In genomic region chrX:47145408-47146120, GRCh38 we compare ENCODE assay signal across 8 cellular contexts.
DNase-seq lines count a peak whose midpoint lies in the region; ATAC-seq and TF ChIP-seq lines count a peak whose summit lies in the region.

No MANE protein-coding gene starts in this region.

- TF ChIP-seq CTCF in astrocyte of the spinal cord (IDR thresholded peaks at IDR 0.05; ENCODE audit: low read depth, low read length), result no peak

- in situ Hi-C loops in astrocyte of the spinal cord (cut with HindIII; ENCODE audit: low sequenced_read_pairs), result no loop called here

- H3K9me3 ChIP-seq in KOPT-K1 (ENCODE audit: insufficient read depth, low read length, poor library complexity, severe bottlenecking), result peaks cover 4% of the 10 kb centered on the region
- H3K9me3 ChIP-seq in stomach smooth muscle (ENCODE audit: control insufficient read depth in 2 of 2, low read length in 2 of 2), result no peaks in the 10 kb centered on the region

- peaks cover 42% of the 10 kb centered on the region for H3K36me3 ChIP-seq in KOPT-K1 (ENCODE audit: insufficient read depth, low read length)
- H3K36me3 ChIP-seq in stomach smooth muscle (ENCODE audit: control insufficient read depth in 2 of 2, insufficient read depth in 2 of 2, low read length in 2 of 2), result peaks cover 0 to 9% of the 10 kb centered on the region in 2 donors

- peaks cover 0 to 8% of the 10 kb centered on the region in 2 donors for H3K27me3 ChIP-seq in stomach smooth muscle (ENCODE audit: control insufficient read depth in 1 of 2, insufficient read depth in 2 of 2, low read length in 2 of 2)

- H3K9ac ChIP-seq in stomach smooth muscle (ENCODE audit: low read length in 2 of 2), result peak overlapping the region; percentile 72 to 84

- peak overlapping the region; percentile 78 for H3K4me3 ChIP-seq in astrocyte of the spinal cord (ENCODE audit: low read depth, low read length)
- peak overlapping the region; percentile 67 to 79 for H3K4me3 ChIP-seq in stomach smooth muscle (ENCODE audit: low read length in 2 of 2)

- H3K27ac ChIP-seq in KOPT-K1 (ENCODE audit: low read depth, low read length, poor library complexity, severe bottlenecking) (peak overlapping the region; percentile 94), stomach smooth muscle (ENCODE audit: low read length) (peak overlapping the region; percentile 90)

- H3K4me1 ChIP-seq in stomach smooth muscle (ENCODE audit: control insufficient read depth, insufficient read depth, low read length), result peaks cover 24% of the 10 kb centered on the region

- peak; percentile 38 for DNase-seq in COLO829 (ENCODE audit: low spot score)
- no peak for DNase-seq in astrocyte of the spinal cord (ENCODE audit: low read depth, low spot score)
- DNase-seq in iPS-NIHi7 (ENCODE audit: extremely low spot score), result peak; percentile 48
- DNase-seq in EL, result no peak

- peak; percentile 25 for ATAC-seq in GM21381 (IDR thresholded peaks at IDR 0.05; ENCODE audit: unreplicated experiment)
- ATAC-seq in GM21529 (IDR thresholded peaks at IDR 0.05; ENCODE audit: unreplicated experiment), result no peak

Comparison
In these comparisons a context has a peak if more than half of its experiments do, and no peak if none do; other contexts are left out.
1. DNase-seq: peak in COLO829 (single experiment) and iPS-NIHi7 (single experiment); none in astrocyte of the spinal cord (single experiment) and EL (single experiment).